Comparison of ENCODE assay signal across 26 cellular contexts in the genomic region with DNA sequence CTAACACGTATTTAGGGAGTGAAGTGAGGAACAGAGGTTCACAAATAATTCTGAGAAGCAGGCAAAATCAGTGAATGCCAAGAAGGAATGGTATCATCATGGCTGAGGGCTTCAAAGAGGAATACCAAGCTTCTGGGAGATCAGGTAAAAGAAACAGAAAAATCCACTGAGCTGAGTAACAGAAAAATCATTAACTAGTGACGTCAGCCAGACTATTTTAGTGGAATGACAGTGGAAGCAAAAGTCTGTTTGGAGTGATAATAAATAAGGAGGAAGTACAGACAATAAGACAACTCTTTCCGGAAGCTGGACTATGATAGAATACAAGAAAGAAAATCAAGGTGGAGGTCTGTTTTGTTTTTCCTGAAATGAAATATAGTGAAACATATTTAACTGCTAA.
DNase-seq lines count a peak whose midpoint lies in the region; ATAC-seq, FAIRE-seq and TF ChIP-seq lines count a peak whose summit lies in the region.
"Had no signal": no experiment of that assay in that cellular context is flagged by ENCODE, and none has a peak within 500 bp of the region (broad histone marks: within the 10 kb centered on the region; RNA-seq: fewer than 3 reads in every experiment).

No MANE protein-coding gene starts in this region.

- no peak overlapping the region for H3K4me3 Mint-ChIP-seq in endodermal cell
- H3K4me3 Mint-ChIP-seq: activated T-cell treated with anti-CD3 and anti-CD28 coated beads, Interleukin-2, amount 50 U/mL, for 24 hours; natural killer cell treated with Interleukin-12 subunit alpha and Interleukin-12 subunit beta and Interleukin-15 and Interleukin-18, amount 100 ng/mL, for 72 hours had no signal

- TF ChIP-seq POLR2A in gastrocnemius medialis (IDR thresholded peaks at IDR 0.05), result no peak
- TF ChIP-seq POLR2A in adrenal gland (IDR thresholded peaks at IDR 0.05), result no peak

- H3K9ac ChIP-seq in adipocyte (ENCODE audit: low read length), result peak overlapping the region; percentile 21
- no peak overlapping the region for H3K9ac ChIP-seq in endodermal cell (ENCODE audit: extremely low read depth, low read length, poor library complexity, severe bottlenecking)

- H3K27me3 Mint-ChIP-seq in endodermal cell (ENCODE audit: insufficient read depth), result no peaks in the 10 kb centered on the region
- H3K27me3 Mint-ChIP-seq: activated T-cell treated with anti-CD3 and anti-CD28 coated beads, Interleukin-2, amount 50 U/mL, for 24 hours; natural killer cell treated with Interleukin-12 subunit alpha and Interleukin-12 subunit beta and Interleukin-15 and Interleukin-18, amount 100 ng/mL, for 72 hours had no signal

- no peak overlapping the region for H3K4me3 ChIP-seq in adipocyte (ENCODE audit: low read length)
- H3K4me3 ChIP-seq in gastrocnemius medialis, result no peak overlapping the region
- H3K4me3 ChIP-seq in endodermal cell (ENCODE audit: low read length), result no peak overlapping the region
- no peak overlapping the region for H3K4me3 ChIP-seq in adrenal gland
- H3K4me3 ChIP-seq: ascending aorta, esophagus squamous epithelium, prostate gland, skin epidermis had no signal

- peak; percentile 93 for FAIRE-seq in islet of Langerhans (lab: Jason Lieb, UNC)
- FAIRE-seq: GM19239 had no signal

- H3K27me3 ChIP-seq in adipocyte (replicated peaks; ENCODE audit: control insufficient read depth, insufficient read depth, low read length), result no peaks in the 10 kb centered on the region
- H3K27me3 ChIP-seq in gastrocnemius medialis, result no peaks in the 10 kb centered on the region
- no peaks in the 10 kb centered on the region for H3K27me3 ChIP-seq in endodermal cell (ENCODE audit: control insufficient read depth, insufficient read depth, low read length, poor library complexity, severe bottlenecking)
- no peaks in the 10 kb centered on the region for H3K27me3 ChIP-seq in adrenal gland
- H3K27me3 ChIP-seq: ascending aorta, esophagus squamous epithelium had no signal

- WGBS in endodermal cell (ENCODE audit: insufficient coverage in 1 of 2, insufficient read length in 1 of 2), 2 experiments, result 92 to 96% methylated on average over 2 to 3 of the region's 3 CpGs
- WGBS in adrenal gland, 4 donors, result 83 to 88% (median 86%) methylated on average over 3 of the region's 3 CpGs

- no peaks in the 10 kb centered on the region for H3K9me3 ChIP-seq in adipocyte (ENCODE audit: control insufficient read depth, low read length)
- no peaks in the 10 kb centered on the region for H3K9me3 ChIP-seq in gastrocnemius medialis
- no peaks in the 10 kb centered on the region for H3K9me3 ChIP-seq in endodermal cell (ENCODE audit: control insufficient read depth, low read length)
- H3K9me3 ChIP-seq in adrenal gland (replicated peaks in 1 of 3), result no peaks in the 10 kb centered on the region
- H3K9me3 ChIP-seq: ascending aorta, esophagus squamous epithelium, prostate gland had no signal

- TF ChIP-seq CTCF in gastrocnemius medialis (IDR thresholded peaks at IDR 0.05 in 4 of 5, conservative IDR thresholded peaks at IDR 0.05 in 1 of 5) (no peak), endodermal cell (conservative IDR thresholded peaks at IDR 0.05) (no peak), adrenal gland (IDR thresholded peaks at IDR 0.05) (no peak)

- H3K36me3 Mint-ChIP-seq in endodermal cell (ENCODE audit: low read depth), result peaks cover 23% of the 10 kb centered on the region

- intact Hi-C loops in gastrocnemius medialis (cut with DNase I; ENCODE audit: low total_unique reads) (no loop called here), adrenal gland (cut with DNase I) (no loop called here)

- H3K4me1 ChIP-seq in adipocyte (ENCODE audit: control insufficient read depth, insufficient read depth, low read length) (peaks cover 24% of the 10 kb centered on the region), gastrocnemius medialis (peaks cover 20 to 27% of the 10 kb centered on the region in 2 donors), endodermal cell (ENCODE audit: control insufficient read depth, insufficient read depth, low read length) (no peaks in the 10 kb centered on the region), adrenal gland (replicated peaks in 1 of 2) (peaks cover 0 to 15% of the 10 kb centered on the region in 2 donors)
- H3K4me1 ChIP-seq: prostate gland had no signal

- DNase-seq in DMS53 (lab: John Stamatoyannopoulos, UW), result peak; percentile 79
- DNase-seq in adipocyte (ENCODE audit: low read depth), result no peak
- DNase-seq in gastrocnemius medialis, result no peak
- DNase-seq in activated effector memory CD4-positive, alpha-beta T cell treated with anti-CD3 and anti-CD28 coated beads, Interleukin-2, amount 50 U/mL, for 16 hours, result no peak
- no peak for DNase-seq in endodermal cell
- DNase-seq in activated T-cell treated with anti-CD3 and anti-CD28 coated beads, Interleukin-2, amount 50 U/mL, for 48 hours, result no peak
- no peak for DNase-seq in adrenal gland
- DNase-seq: activated naive CD4-positive, alpha-beta T cell treated with anti-CD3 and anti-CD28 coated beads, Interleukin-2, amount 50 U/mL, for 16 hours; activated T-cell treated with anti-CD3 and anti-CD28 coated beads, Interleukin-2, amount 50 U/mL, for 24 hours; AML-193; cerebellar nuclear complex; effector CD8-positive, alpha-beta T cell; esophagus squamous epithelium; left cardiac atrium; NCI-H1092; NCI-H187 treated with DMSO at 0.1 percent for 48 hours; NCI-H82; stimulated activated CD4-positive, alpha-beta T cell treated with anti-CD3 and anti-CD28 coated beads, Interleukin-2, amount 100 ng/mL, for 48 hours; stimulated activated naive CD4-positive, alpha-beta T cell treated with Interleukin-2 at 50 U/mL for 16 hours; T1000 had no signal

- H3K9me3 Mint-ChIP-seq in endodermal cell, result no peaks in the 10 kb centered on the region
- H3K9me3 Mint-ChIP-seq: natural killer cell treated with Interleukin-12 subunit alpha and Interleukin-12 subunit beta and Interleukin-15 and Interleukin-18, amount 100 ng/mL, for 72 hours had no signal

- H3K27ac ChIP-seq in gastrocnemius medialis, result peak overlapping the region; percentile 26 to 56 (median 48)
- no peak overlapping the region for H3K27ac ChIP-seq in endodermal cell (ENCODE audit: low read depth, low read length)
- H3K27ac ChIP-seq in adrenal gland, result no peak overlapping the region
- H3K27ac ChIP-seq: ascending aorta, prostate gland had no signal

- no peak for ATAC-seq in gastrocnemius medialis
- ATAC-seq: left cardiac atrium; natural killer cell treated with Interleukin-12 subunit alpha and Interleukin-12 subunit beta and Interleukin-15 and Interleukin-18, amount 100 ng/mL, for 72 hours had no signal

- in situ Hi-C loops in gastrocnemius medialis (cut with MboI; ENCODE audit: low sequenced_read_pairs in 4 of 4), result no loop called here

- H3K36me3 ChIP-seq in adipocyte (ENCODE audit: control insufficient read depth, insufficient read depth, low read length, severe bottlenecking), result peaks cover 24% of the 10 kb centered on the region
- peaks cover 0 to 26% of the 10 kb centered on the region in 2 donors for H3K36me3 ChIP-seq in gastrocnemius medialis
- H3K36me3 ChIP-seq in endodermal cell (ENCODE audit: control insufficient read depth, insufficient read depth, low read length), result peaks cover 15% of the 10 kb centered on the region
- H3K36me3 ChIP-seq in adrenal gland (replicated peaks in 1 of 2), result no peaks in the 10 kb centered on the region
- H3K36me3 ChIP-seq: prostate gland had no signal

- H3K27ac Mint-ChIP-seq in endodermal cell, result no peak overlapping the region
- H3K27ac Mint-ChIP-seq: activated T-cell treated with anti-CD3 and anti-CD28 coated beads, Interleukin-2, amount 50 U/mL, for 24 hours; natural killer cell treated with Interleukin-12 subunit alpha and Interleukin-12 subunit beta and Interleukin-15 and Interleukin-18, amount 100 ng/mL, for 72 hours had no signal

- H3K4me1 Mint-ChIP-seq in endodermal cell, result no peaks in the 10 kb centered on the region

Comparison
In these comparisons a context has a peak if more than half of its experiments do, and no peak if none do; other contexts are left out.
1. H3K27ac ChIP-seq: peak in gastrocnemius medialis (4 of 4); none in endodermal cell (single experiment) and adrenal gland (0 of 5).